ENCODE assay signal across 8 cellular contexts in the genomic region with DNA sequence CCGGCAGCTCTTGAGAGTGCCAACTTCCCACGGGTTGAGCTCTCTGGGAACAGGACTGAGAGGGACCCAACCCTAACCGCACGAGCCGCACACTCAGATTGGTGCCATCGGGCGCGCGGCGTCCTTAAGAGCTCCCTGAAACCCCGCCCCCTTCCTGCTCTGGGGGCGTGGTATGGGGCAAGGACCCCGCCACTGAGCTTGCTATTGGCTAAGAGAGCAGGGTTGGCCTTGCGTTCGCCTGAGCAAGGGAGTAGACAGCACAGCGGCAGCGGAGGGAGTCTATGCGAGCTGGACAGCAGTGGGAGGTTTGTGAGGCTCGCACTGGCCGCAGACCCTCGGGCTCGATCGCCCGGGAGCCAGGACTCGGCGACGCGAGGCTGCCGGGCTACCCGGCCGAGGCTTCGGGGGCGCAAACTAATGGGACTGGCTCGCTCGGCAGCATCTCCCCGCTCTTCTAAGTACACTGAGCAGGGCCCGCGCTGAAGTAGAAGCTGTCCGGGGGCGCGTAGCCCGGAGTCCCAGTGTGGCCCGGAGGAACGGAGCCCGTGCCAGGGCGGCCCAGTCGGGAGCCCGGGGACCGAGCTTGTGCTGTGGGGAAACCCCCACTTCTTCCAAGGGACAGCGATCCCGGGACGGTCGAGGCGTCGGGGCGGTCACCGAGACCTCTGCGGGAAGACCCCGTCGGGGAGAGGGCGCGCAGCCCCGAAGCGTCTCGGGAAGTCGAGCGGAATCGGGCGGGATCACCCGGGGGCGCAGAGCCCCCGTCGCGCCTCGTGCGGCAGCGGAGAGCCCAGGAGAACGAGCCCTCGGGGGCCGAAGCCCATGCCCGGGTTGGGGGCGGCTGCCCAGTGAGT. TPM values are rescaled to one million over a fixed set of nuclear protein-coding genes. Genes with fewer than 3 reads are reported as not detected.
DNase-seq lines count a peak whose midpoint lies in the region; ATAC-seq and TF ChIP-seq lines count a peak whose summit lies in the region.

EFNB1 (plus strand) TSS at position 282 of the 854 bp plus-strand sequence. CDS start 756 bp downstream, outside the sequence.

- H3K9me3 ChIP-seq in colonic mucosa = no peaks in the 10 kb centered on the region

- DNase-seq in AG20443 (ENCODE audit: low spot score) (peak; percentile 89), NCI-H510A treated with DMSO at 0.1 percent for 48 hours (lab: John Stamatoyannopoulos, UW) (peak; percentile 82), colonic mucosa (peak; percentile 92)
- DNase-seq in activated CD4-positive, alpha-beta T cell treated with anti-CD3 and anti-CD28 coated beads for 4 hours = peak; percentile 81 to 85
- peak; percentile 39 to 75 (median 64) for DNase-seq in stimulated activated CD4-positive, alpha-beta T cell treated with anti-CD3 and anti-CD28 coated beads, Interleukin-1b, Interleukin-23, amount 100 ng/mL, for 24 hours (ENCODE audit: low read depth in 4 of 4, low spot score in 1 of 4)

- no peak for TF ChIP-seq CTCF in colonic mucosa (IDR thresholded peaks at IDR 0.05)

- ATAC-seq in GM19035 (IDR thresholded peaks at IDR 0.05; ENCODE audit: unreplicated experiment) (peak; percentile 89), HG03342 (IDR thresholded peaks at IDR 0.05; ENCODE audit: unreplicated experiment) (peak; percentile 88)

- H3K4me1 ChIP-seq in colonic mucosa = no peaks in the 10 kb centered on the region

- no peaks in the 10 kb centered on the region for H3K27me3 ChIP-seq in colonic mucosa
- no peaks in the 10 kb centered on the region for H3K27me3 ChIP-seq in layer of hippocampus (ENCODE audit: control insufficient read depth, insufficient read depth, low read length)

- peak within 1 kb of the TSS; percentile 77 to 86 for H3K9ac ChIP-seq in colonic mucosa (ENCODE audit: low read depth in 2 of 2, low read length in 2 of 2)

- H3K4me3 ChIP-seq in colonic mucosa = peak within 1 kb of the TSS; percentile 65

- H3K36me3 ChIP-seq in colonic mucosa = no peaks in the 10 kb centered on the region

- intact Hi-C loops in colonic mucosa (cut with DNase I) = loop anchor here (5.0 kb wide), 1 partner anchor 453 kb away; no protein-coding TSS in a partner anchor

- H3K27ac ChIP-seq in colonic mucosa (peak within 1 kb of the TSS; percentile 74), layer of hippocampus (ENCODE audit: low read depth, low read length) (peak within 1 kb of the TSS; percentile 36)

RNA-seq across cellular contexts. Expression of gene EFNB1, which starts in this region (rescaled TPM):
- total RNA-seq in colonic mucosa = 10 to 100 TPM; 77.9 to 92.2 TPM

Comparison
In these comparisons a context has a peak if more than half of its experiments do, and no peak if none do; other contexts are left out.
1. Peak in every context shown above with its lines: DNase-seq, ATAC-seq, H3K4me3 ChIP-seq and H3K27ac ChIP-seq.